34 cellular contexts compared by ENCODE assay signal in genomic region chr17:81261096-81261495, GRCh38.
"Had no signal": no experiment of that assay in that cellular context is flagged by ENCODE, and none has a peak within 500 bp of the region (broad histone marks: within the 10 kb centered on the region; RNA-seq: fewer than 3 reads in every experiment).

No MANE protein-coding gene starts in this region.

- H3K36me3 ChIP-seq: breast epithelium had no signal

- H3K4me1 Mint-ChIP-seq: activated CD4-positive, alpha-beta T cell treated with anti-CD3 and anti-CD28 coated beads, Interleukin-2, amount 10 ng/mL, durations not matched to agents 24 days and 14 days; activated naive CD8-positive, alpha-beta T cell treated with anti-CD3 and anti-CD28 coated beads for 36 hours; activated T-helper 17 cell treated with anti-CD3 and anti-CD28 coated beads, Interleukin-2, amount 50 U/mL, for 72 hours had no signal

- H3K27me3 Mint-ChIP-seq: activated B cell treated with CpG ODN at 0.5 μM for 24 hours; activated CD4-positive, alpha-beta memory T cell treated with anti-CD3 and anti-CD28 coated beads for 36 hours; activated CD4-positive, alpha-beta T cell treated with anti-CD3 and anti-CD28 coated beads, Interleukin-2, amount 10 ng/mL, durations not matched to agents 24 days and 14 days; activated CD8-positive, alpha-beta T cell treated with anti-CD3 and anti-CD28 coated beads for 36 hours; activated naive CD8-positive, alpha-beta T cell treated with anti-CD3 and anti-CD28 coated beads for 36 hours; activated T-helper 17 cell treated with anti-CD3 and anti-CD28 coated beads, Interleukin-2, amount 50 U/mL, for 72 hours had no signal

- H3K9me3 Mint-ChIP-seq: activated B cell treated with CpG ODN at 0.5 μM for 24 hours; activated CD4-positive, alpha-beta memory T cell treated with anti-CD3 and anti-CD28 coated beads for 36 hours; activated CD4-positive, alpha-beta T cell treated with anti-CD3 and anti-CD28 coated beads, Interleukin-2, amount 10 ng/mL, durations not matched to agents 24 days and 14 days; activated CD8-positive, alpha-beta T cell treated with anti-CD3 and anti-CD28 coated beads for 36 hours; activated naive CD4-positive, alpha-beta T cell treated with anti-CD3 and anti-CD28 coated beads for 36 hours; activated naive CD4-positive, alpha-beta T cell treated with anti-CD3 and anti-CD28 coated beads, Interleukin-2, amount 50 U/mL, for 72 hours; activated naive CD8-positive, alpha-beta T cell treated with anti-CD3 and anti-CD28 coated beads for 36 hours; activated T-cell treated with anti-CD3 and anti-CD28 coated beads, Interleukin-2, amount 50 U/mL, for 4 hours; activated T-cell treated with anti-CD3 and anti-CD28 coated beads, Interleukin-2, amount 50 U/mL, for 72 hours; activated T-helper 1 cell treated with anti-CD3 and anti-CD28 coated beads, Interleukin-12 subunit alpha, Interleukin-12 subunit beta, Interleukin-2, Interleukin-4 antibody, amounts not matched to agents 30 ng/mL and 10 ng/mL and 1 ng/mL, durations not matched to agents 14 hours and 24 hours and 36 hours; activated T-helper 17 cell treated with anti-CD3 and anti-CD28 coated beads, Interleukin-2, amount 50 U/mL, for 72 hours; T-helper 1 cell treated with Interleukin-12 subunit alpha and Interleukin-12 subunit beta and Interleukin-4 antibody, amounts not matched to agents 30 μg/mL and 1 μg/mL, for 36 hours; T-helper 2 cell treated with Interferon-gamma antibody and Interleukin-4, amounts not matched to agents 5 μg/mL and 100 μg/mL, for 36 hours had no signal

- H3K27ac ChIP-seq: adrenal gland, body of pancreas, brain microvascular endothelial cell, breast epithelium, VCaP had no signal

- H3K36me3 Mint-ChIP-seq: activated naive CD4-positive, alpha-beta T cell treated with anti-CD3 and anti-CD28 coated beads, Interleukin-2, amount 50 U/mL, for 72 hours had no signal

- H3K27me3 ChIP-seq: adrenal gland, body of pancreas, brain microvascular endothelial cell, breast epithelium had no signal

- H3K27ac Mint-ChIP-seq: activated B cell treated with CpG ODN at 0.5 μM for 24 hours; activated CD4-positive, alpha-beta memory T cell treated with anti-CD3 and anti-CD28 coated beads for 36 hours; activated CD4-positive, alpha-beta T cell treated with anti-CD3 and anti-CD28 coated beads, Interleukin-2, amount 10 ng/mL, durations not matched to agents 24 days and 14 days; activated CD8-positive, alpha-beta T cell treated with anti-CD3 and anti-CD28 coated beads for 36 hours; activated naive CD4-positive, alpha-beta T cell treated with anti-CD3 and anti-CD28 coated beads for 36 hours; activated naive CD4-positive, alpha-beta T cell treated with anti-CD3 and anti-CD28 coated beads, Interleukin-2, amount 50 U/mL, for 72 hours; activated naive CD8-positive, alpha-beta T cell treated with anti-CD3 and anti-CD28 coated beads for 36 hours; activated T-cell treated with anti-CD3 and anti-CD28 coated beads, Interleukin-2, amount 50 U/mL, for 72 hours; activated T-helper 1 cell treated with anti-CD3 and anti-CD28 coated beads, Interleukin-12 subunit alpha, Interleukin-12 subunit beta, Interleukin-2, Interleukin-4 antibody, amounts not matched to agents 30 ng/mL and 10 ng/mL and 1 ng/mL, durations not matched to agents 14 hours and 24 hours and 36 hours; activated T-helper 17 cell treated with anti-CD3 and anti-CD28 coated beads, Interleukin-2, amount 50 U/mL, for 72 hours; T-helper 1 cell treated with Interleukin-12 subunit alpha and Interleukin-12 subunit beta and Interleukin-4 antibody, amounts not matched to agents 30 μg/mL and 1 μg/mL, for 36 hours; T-helper 2 cell treated with Interferon-gamma antibody and Interleukin-4, amounts not matched to agents 5 μg/mL and 100 μg/mL, for 36 hours had no signal

- H3K4me3 ChIP-seq: adrenal gland, body of pancreas, breast epithelium had no signal

- H3K4me3 Mint-ChIP-seq: activated B cell treated with CpG ODN at 0.5 μM for 24 hours; activated CD4-positive, alpha-beta memory T cell treated with anti-CD3 and anti-CD28 coated beads for 36 hours; activated CD4-positive, alpha-beta T cell treated with anti-CD3 and anti-CD28 coated beads, Interleukin-2, amount 10 ng/mL, durations not matched to agents 24 days and 14 days; activated CD8-positive, alpha-beta T cell treated with anti-CD3 and anti-CD28 coated beads for 36 hours; activated naive CD4-positive, alpha-beta T cell treated with anti-CD3 and anti-CD28 coated beads for 36 hours; activated naive CD8-positive, alpha-beta T cell treated with anti-CD3 and anti-CD28 coated beads for 36 hours; activated T-cell treated with anti-CD3 and anti-CD28 coated beads, Interleukin-2, amount 50 U/mL, for 4 hours; activated T-cell treated with anti-CD3 and anti-CD28 coated beads, Interleukin-2, amount 50 U/mL, for 72 hours; activated T-helper 1 cell treated with anti-CD3 and anti-CD28 coated beads, Interleukin-12 subunit alpha, Interleukin-12 subunit beta, Interleukin-2, Interleukin-4 antibody, amounts not matched to agents 30 ng/mL and 10 ng/mL and 1 ng/mL, durations not matched to agents 14 hours and 24 hours and 36 hours; activated T-helper 17 cell treated with anti-CD3 and anti-CD28 coated beads, Interleukin-2, amount 50 U/mL, for 72 hours; T-helper 1 cell treated with Interleukin-12 subunit alpha and Interleukin-12 subunit beta and Interleukin-4 antibody, amounts not matched to agents 30 μg/mL and 1 μg/mL, for 36 hours; T-helper 2 cell treated with Interferon-gamma antibody and Interleukin-4, amounts not matched to agents 5 μg/mL and 100 μg/mL, for 36 hours had no signal

- H3K9me3 ChIP-seq: adrenal gland, body of pancreas, breast epithelium had no signal

- DNase-seq: activated B cell treated with CpG ODN at 0.5 μM for 24 hours; activated CD4-positive, alpha-beta memory T cell treated with anti-CD3 and anti-CD28 coated beads for 36 hours; activated CD4-positive, alpha-beta T cell treated with anti-CD3 and anti-CD28 coated beads for 4 hours; activated CD4-positive, alpha-beta T cell treated with anti-CD3 and anti-CD28 coated beads, Interleukin-2, amount 10 ng/mL, durations not matched to agents 24 days and 14 days; activated CD4-positive, alpha-beta T cell treated with anti-CD3 and anti-CD28 coated beads, Interleukin-2, amount 50 U/mL, for 1 hour; activated CD4-positive, alpha-beta T cell treated with anti-CD3 and anti-CD28 coated beads, Interleukin-2, amount 50 U/mL, for 4 hours; activated CD4-positive, CD25-positive, alpha-beta regulatory T cell treated with anti-CD3 and anti-CD28 coated beads, Interleukin-2, amount 50 U/mL, for 72 hours; activated CD8-positive, alpha-beta memory T cell treated with anti-CD3 and anti-CD28 coated beads, Interleukin-2, amount 50 U/mL, for 4 hours; activated CD8-positive, alpha-beta T cell treated with anti-CD3 and anti-CD28 coated beads for 36 hours; activated effector memory CD4-positive, alpha-beta T cell treated with anti-CD3 and anti-CD28 coated beads, Interleukin-2, amount 50 U/mL, for 16 hours; activated gamma-delta T cell treated with Interleukin-2 at 50 U/mL for 16 hours; activated naive CD4-positive, alpha-beta T cell; activated naive CD4-positive, alpha-beta T cell treated with anti-CD3 and anti-CD28 coated beads for 36 hours; activated naive CD4-positive, alpha-beta T cell treated with anti-CD3 and anti-CD28 coated beads, Interleukin-2, amount 50 U/mL, for 16 hours; activated naive CD8-positive, alpha-beta T cell treated with anti-CD3 and anti-CD28 coated beads for 36 hours; activated T-cell treated with anti-CD3 and anti-CD28 coated beads for 4 hours; activated T-cell treated with anti-CD3 and anti-CD28 coated beads, Interleukin-2, amount 50 U/mL, for 1 hour; activated T-cell treated with anti-CD3 and anti-CD28 coated beads, Interleukin-2, amount 50 U/mL, for 4 hours; activated T-cell treated with anti-CD3 and anti-CD28 coated beads, Interleukin-2, amount 50 U/mL, for 72 hours; adrenal gland; amniotic stem cell; aorta; body of pancreas; brain microvascular endothelial cell; central memory CD4-positive, alpha-beta T cell; T-helper 2 cell; T-helper 9 cell had no signal

- H3K4me1 ChIP-seq: body of pancreas, breast epithelium had no signal
